In the genomic region with DNA sequence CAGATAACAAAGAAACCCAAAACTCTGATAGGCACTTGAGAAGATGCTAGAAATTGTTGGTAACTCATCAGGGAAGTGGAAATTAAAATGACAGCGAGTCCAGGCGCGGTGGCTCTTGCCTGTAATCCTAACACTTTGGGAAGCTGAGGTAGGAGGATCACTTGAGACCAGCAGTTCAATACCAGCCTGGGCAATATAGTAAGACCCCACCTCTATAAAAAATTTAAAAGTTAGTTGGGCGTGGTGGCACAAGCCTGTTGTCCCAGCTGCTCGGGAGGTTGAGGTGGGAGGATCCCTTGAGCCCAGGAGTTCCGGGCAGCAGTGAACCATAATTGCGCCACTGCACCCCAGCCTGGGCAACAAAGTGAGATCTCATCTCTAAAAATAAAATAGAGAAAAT, we compare ENCODE assay signal across 19 cellular contexts. TPM values are rescaled to one million over a fixed set of nuclear protein-coding genes. Genes with fewer than 3 reads are reported as not detected.
A peak's percentile ranks its signal among the peaks of the same experiment; 100 is the strongest.
DNase-seq lines count a peak whose midpoint lies in the region; ATAC-seq and TF ChIP-seq lines count a peak whose summit lies in the region.
"Had no signal": no experiment of that assay in that cellular context is flagged by ENCODE, and none has a peak within 500 bp of the region (broad histone marks: within the 10 kb centered on the region; RNA-seq: fewer than 3 reads in every experiment).

No MANE protein-coding gene starts in this region.

- no peak overlapping the region for H3K4me3 Mint-ChIP-seq in activated naive CD4-positive, alpha-beta T cell treated with anti-CD3 and anti-CD28 coated beads, Interleukin-2, amount 10 ng/mL, durations not matched to agents 7 days and 5 days
- no peak overlapping the region for H3K4me3 Mint-ChIP-seq in WTC11
- H3K4me3 Mint-ChIP-seq: CD4-positive, alpha-beta T cell had no signal

- peaks cover 32% of the 10 kb centered on the region for H3K4me1 Mint-ChIP-seq in activated naive CD4-positive, alpha-beta T cell treated with anti-CD3 and anti-CD28 coated beads, Interleukin-2, amount 10 ng/mL, durations not matched to agents 7 days and 5 days
- peaks cover 45% of the 10 kb centered on the region for H3K4me1 Mint-ChIP-seq in WTC11

- no peak overlapping the region for H3K4me2 ChIP-seq in osteoblast (ENCODE audit: insufficient read depth, low read length)

- no peaks in the 10 kb centered on the region for H3K36me3 Mint-ChIP-seq in activated naive CD4-positive, alpha-beta T cell treated with anti-CD3 and anti-CD28 coated beads, Interleukin-2, amount 10 ng/mL, durations not matched to agents 7 days and 5 days
- H3K36me3 Mint-ChIP-seq in activated naive CD4-positive, alpha-beta T cell treated with anti-CD3 and anti-CD28 coated beads, Interleukin-2, amount 50 U/mL, for 72 hours = no peaks in the 10 kb centered on the region
- no peaks in the 10 kb centered on the region for H3K36me3 Mint-ChIP-seq in WTC11

- H3K9me3 Mint-ChIP-seq in activated naive CD4-positive, alpha-beta T cell treated with anti-CD3 and anti-CD28 coated beads, Interleukin-2, amount 10 ng/mL, durations not matched to agents 7 days and 5 days = no peaks in the 10 kb centered on the region
- no peaks in the 10 kb centered on the region for H3K9me3 Mint-ChIP-seq in activated naive CD4-positive, alpha-beta T cell treated with anti-CD3 and anti-CD28 coated beads, Interleukin-2, amount 50 U/mL, for 72 hours
- no peaks in the 10 kb centered on the region for H3K9me3 Mint-ChIP-seq in WTC11
- H3K9me3 Mint-ChIP-seq: CD4-positive, alpha-beta T cell had no signal

- H3K27ac ChIP-seq in osteoblast (ENCODE audit: low read depth, low read length) = no peak overlapping the region
- peak overlapping the region; percentile 79 for H3K27ac ChIP-seq in skeletal muscle tissue (ENCODE audit: low read depth, low read length)
- H3K27ac ChIP-seq: C4-2B had no signal

- CTCF ChIA-PET in activated naive CD4-positive, alpha-beta T cell treated with anti-CD3 and anti-CD28 coated beads, Interleukin-2, amount 10 ng/mL, durations not matched to agents 7 days and 5 days (lab: Charles Lee) = interaction anchor here (0.8 kb wide), 1 partner anchor 28 kb away, joined by 3 read pairs; the partner anchor contains the start of gene FAM98C
- CTCF ChIA-PET in WTC11 (lab: Charles Lee) = interaction anchor here (0.7 to 5.2 kb wide), 4 partner anchors 28 to 203 kb away, joined by 3 to 29 read pairs (median 3); partner anchors contain the start of genes FAM98C and PSMD8

- TF ChIP-seq CTCF in WTC11 (IDR thresholded peaks at IDR 0.05) = no peak
- TF ChIP-seq CTCF in osteoblast (IDR thresholded peaks at IDR 0.05; ENCODE audit: extremely low read depth, low read depth, low read length) = no peak

- H3K9me3 ChIP-seq in osteoblast (ENCODE audit: low read depth, low read length) (no peaks in the 10 kb centered on the region), skeletal muscle tissue (ENCODE audit: control insufficient read depth in 3 of 3, low read length in 3 of 3) (no peaks in the 10 kb centered on the region)
- H3K9me3 ChIP-seq: HAP-1 had no signal

- peak overlapping the region in 1 of 3 donors; percentile 23 for H3K9ac ChIP-seq in skeletal muscle tissue (ENCODE audit: low read depth in 1 of 3, low read length in 3 of 3)

- H2AFZ ChIP-seq in osteoblast (ENCODE audit: low read length) = no peak overlapping the region

- no peak overlapping the region for H3K4me3 ChIP-seq in osteoblast (ENCODE audit: insufficient read depth, low read length)
- no peak overlapping the region for H3K4me3 ChIP-seq in skeletal muscle tissue (ENCODE audit: low read length in 3 of 3)
- H3K4me3 ChIP-seq: HAP-1 had no signal

- H3K27me3 ChIP-seq in osteoblast (ENCODE audit: insufficient read depth, low read length) (peaks cover 10% of the 10 kb centered on the region), skeletal muscle tissue (ENCODE audit: control insufficient read depth in 3 of 3, insufficient read depth in 3 of 3, low read length in 3 of 3) (peaks cover 0 to 4% (median 0%) of the 10 kb centered on the region in 3 donors)

- H3K27me3 Mint-ChIP-seq in activated naive CD4-positive, alpha-beta T cell treated with anti-CD3 and anti-CD28 coated beads, Interleukin-2, amount 10 ng/mL, durations not matched to agents 7 days and 5 days = peaks cover 42% of the 10 kb centered on the region
- peaks cover 2% of the 10 kb centered on the region; the same call in 1 of the 2 replicates for H3K27me3 Mint-ChIP-seq in WTC11 (ENCODE audit: low read depth)

- H3K36me3 ChIP-seq in osteoblast (ENCODE audit: insufficient read depth, low read length) (no peaks in the 10 kb centered on the region), skeletal muscle tissue (ENCODE audit: control insufficient read depth in 3 of 3, insufficient read depth in 3 of 3, low read length in 3 of 3) (no peaks in the 10 kb centered on the region)
- H3K36me3 ChIP-seq: HAP-1 had no signal

- POLR2A ChIA-PET in WTC11 (lab: Charles Lee) = interaction anchor here (0.7 kb wide), 1 partner anchor 25 kb away, joined by 5 read pairs; no protein-coding TSS in a partner anchor

- H3K27ac Mint-ChIP-seq in activated naive CD4-positive, alpha-beta T cell treated with anti-CD3 and anti-CD28 coated beads, Interleukin-2, amount 10 ng/mL, durations not matched to agents 7 days and 5 days = peak overlapping the region; percentile 52
- H3K27ac Mint-ChIP-seq in activated naive CD4-positive, alpha-beta T cell treated with anti-CD3 and anti-CD28 coated beads, Interleukin-2, amount 50 U/mL, for 72 hours = peak overlapping the region in 1 of 2 donors; percentile 62
- no peak overlapping the region for H3K27ac Mint-ChIP-seq in WTC11
- H3K27ac Mint-ChIP-seq: CD4-positive, alpha-beta T cell had no signal

- ATAC-seq in activated naive CD4-positive, alpha-beta T cell treated with anti-CD3 and anti-CD28 coated beads, Interleukin-2, amount 50 U/mL, for 72 hours = no peak
- ATAC-seq in WTC11 (no peak), GM18873 (IDR thresholded peaks at IDR 0.05; ENCODE audit: low FRiP score, unreplicated experiment) (no peak)

- no peaks in the 10 kb centered on the region for H4K20me1 ChIP-seq in osteoblast (ENCODE audit: insufficient read depth, low read length)

- DNase-seq in activated naive CD4-positive, alpha-beta T cell treated with anti-CD3 and anti-CD28 coated beads, Interleukin-2, amount 10 ng/mL, durations not matched to agents 7 days and 5 days = no peak
- DNase-seq in activated naive CD4-positive, alpha-beta T cell treated with anti-CD3 and anti-CD28 coated beads, Interleukin-2, amount 50 U/mL, for 72 hours (ENCODE audit: low spot score in 2 of 2) = no peak
- DNase-seq in WTC11 (ENCODE audit: low spot score) (no peak), osteoblast (ENCODE audit: insufficient read length, low spot score, missing footprints) (peak; percentile 55), OCI-M1 (lab: John Stamatoyannopoulos, UW) (no peak), germinal center (ENCODE audit: low spot score) (no peak)
- DNase-seq: ACHN; CD4-positive, alpha-beta T cell; DMS153; DMS79; GDM1 had no signal

- H3K4me1 ChIP-seq in osteoblast (ENCODE audit: insufficient read depth, low read length) (no peaks in the 10 kb centered on the region), skeletal muscle tissue (ENCODE audit: control insufficient read depth in 3 of 3, insufficient read depth in 3 of 3, low read length in 3 of 3) (peaks cover 6 to 16% (median 9%) of the 10 kb centered on the region in 3 donors)
- H3K4me1 ChIP-seq: HAP-1 had no signal

- no peaks in the 10 kb centered on the region for H3K79me2 ChIP-seq in osteoblast (ENCODE audit: insufficient read depth, low read length)

TF ChIP-seq in WTC11, 78 proteins besides CTCF, POLR2A, EP300 and RAD21 (continues in another document):
- TF ChIP-seq, protein P1, sequence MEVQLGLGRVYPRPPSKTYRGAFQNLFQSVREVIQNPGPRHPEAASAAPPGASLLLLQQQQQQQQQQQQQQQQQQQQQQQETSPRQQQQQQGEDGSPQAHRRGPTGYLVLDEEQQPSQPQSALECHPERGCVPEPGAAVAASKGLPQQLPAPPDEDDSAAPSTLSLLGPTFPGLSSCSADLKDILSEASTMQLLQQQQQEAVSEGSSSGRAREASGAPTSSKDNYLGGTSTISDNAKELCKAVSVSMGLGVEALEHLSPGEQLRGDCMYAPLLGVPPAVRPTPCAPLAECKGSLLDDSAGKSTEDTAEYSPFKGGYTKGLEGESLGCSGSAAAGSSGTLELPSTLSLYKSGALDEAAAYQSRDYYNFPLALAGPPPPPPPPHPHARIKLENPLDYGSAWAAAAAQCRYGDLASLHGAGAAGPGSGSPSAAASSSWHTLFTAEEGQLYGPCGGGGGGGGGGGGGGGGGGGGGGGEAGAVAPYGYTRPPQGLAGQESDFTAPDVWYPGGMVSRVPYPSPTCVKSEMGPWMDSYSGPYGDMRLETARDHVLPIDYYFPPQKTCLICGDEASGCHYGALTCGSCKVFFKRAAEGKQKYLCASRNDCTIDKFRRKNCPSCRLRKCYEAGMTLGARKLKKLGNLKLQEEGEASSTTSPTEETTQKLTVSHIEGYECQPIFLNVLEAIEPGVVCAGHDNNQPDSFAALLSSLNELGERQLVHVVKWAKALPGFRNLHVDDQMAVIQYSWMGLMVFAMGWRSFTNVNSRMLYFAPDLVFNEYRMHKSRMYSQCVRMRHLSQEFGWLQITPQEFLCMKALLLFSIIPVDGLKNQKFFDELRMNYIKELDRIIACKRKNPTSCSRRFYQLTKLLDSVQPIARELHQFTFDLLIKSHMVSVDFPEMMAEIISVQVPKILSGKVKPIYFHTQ (CRISPR knock-in tag; IDR thresholded peaks at IDR 0.05) = no peak

RNA-seq across cellular contexts. Expression of gene RYR1, which starts 2.6 kb away (rescaled TPM):
- 1 to 10 TPM; 2.9 to 5.0 TPM for total RNA-seq in activated naive CD4-positive, alpha-beta T cell treated with anti-CD3 and anti-CD28 coated beads, Interleukin-2, amount 50 U/mL, for 72 hours
- total RNA-seq in WTC11 (2021) = 19.8 to 24.2 TPM (median 21.1 TPM) in 3 replicates
- total RNA-seq in osteoblast = under 0.01 TPM in 2 replicates
- total RNA-seq in skeletal muscle tissue = 243 TPM
- total RNA-seq: A172, H4, HT-29 had no signal

RNA-seq across cellular contexts. Expression of gene RASGRP4, which starts 4.9 kb away (rescaled TPM):
- total RNA-seq in activated naive CD4-positive, alpha-beta T cell treated with anti-CD3 and anti-CD28 coated beads, Interleukin-2, amount 50 U/mL, for 72 hours = 1 to 10 TPM; 2.3 to 8.3 TPM
- total RNA-seq in WTC11 (2021) (2.5 to 4.1 TPM (median 3.4 TPM) in 3 replicates), osteoblast (not detected in 2 replicates), skeletal muscle tissue (1.0 TPM)
- total RNA-seq: A172, Daoy, HT-29 had no signal

RNA-seq across cellular contexts. Expression of gene FAM98C, which starts 28.0 kb away (rescaled TPM):
- total RNA-seq in activated naive CD4-positive, alpha-beta T cell treated with anti-CD3 and anti-CD28 coated beads, Interleukin-2, amount 50 U/mL, for 72 hours = 10 to 100 TPM; 28.4 to 33.1 TPM
- total RNA-seq in WTC11 (2021) = 9.7 to 12.2 TPM (median 10.2 TPM) in 3 replicates
- total RNA-seq in osteoblast = 12.1 and 14.1 TPM in 2 replicates
- 4.7 TPM for total RNA-seq in skeletal muscle tissue

RNA-seq across cellular contexts. Expression of gene SPRED3, which starts 42.4 kb away (rescaled TPM):
- total RNA-seq in activated naive CD4-positive, alpha-beta T cell treated with anti-CD3 and anti-CD28 coated beads, Interleukin-2, amount 50 U/mL, for 72 hours = 1 to 10 TPM; 3.5 to 6.7 TPM
- total RNA-seq in WTC11 (2021) (5.2 to 7.3 TPM (median 7.2 TPM) in 3 replicates), osteoblast (1.8 and 2.2 TPM in 2 replicates), skeletal muscle tissue (not detected)

RNA-seq across cellular contexts. Expression of gene GGN, which starts 43.1 kb away (rescaled TPM):
- total RNA-seq in activated naive CD4-positive, alpha-beta T cell treated with anti-CD3 and anti-CD28 coated beads, Interleukin-2, amount 50 U/mL, for 72 hours = 1 to 10 TPM in 1 of 2 donors, not detected in 1; 1.2 TPM
- total RNA-seq in WTC11 (2021) (2.4 to 3.1 TPM (median 2.7 TPM) in 3 replicates), osteoblast (0.29 and 0.36 TPM in 2 replicates), skeletal muscle tissue (not detected)
- total RNA-seq: Daoy had no signal
